ENCODE assay signal across 8 cellular contexts in the genomic region with DNA sequence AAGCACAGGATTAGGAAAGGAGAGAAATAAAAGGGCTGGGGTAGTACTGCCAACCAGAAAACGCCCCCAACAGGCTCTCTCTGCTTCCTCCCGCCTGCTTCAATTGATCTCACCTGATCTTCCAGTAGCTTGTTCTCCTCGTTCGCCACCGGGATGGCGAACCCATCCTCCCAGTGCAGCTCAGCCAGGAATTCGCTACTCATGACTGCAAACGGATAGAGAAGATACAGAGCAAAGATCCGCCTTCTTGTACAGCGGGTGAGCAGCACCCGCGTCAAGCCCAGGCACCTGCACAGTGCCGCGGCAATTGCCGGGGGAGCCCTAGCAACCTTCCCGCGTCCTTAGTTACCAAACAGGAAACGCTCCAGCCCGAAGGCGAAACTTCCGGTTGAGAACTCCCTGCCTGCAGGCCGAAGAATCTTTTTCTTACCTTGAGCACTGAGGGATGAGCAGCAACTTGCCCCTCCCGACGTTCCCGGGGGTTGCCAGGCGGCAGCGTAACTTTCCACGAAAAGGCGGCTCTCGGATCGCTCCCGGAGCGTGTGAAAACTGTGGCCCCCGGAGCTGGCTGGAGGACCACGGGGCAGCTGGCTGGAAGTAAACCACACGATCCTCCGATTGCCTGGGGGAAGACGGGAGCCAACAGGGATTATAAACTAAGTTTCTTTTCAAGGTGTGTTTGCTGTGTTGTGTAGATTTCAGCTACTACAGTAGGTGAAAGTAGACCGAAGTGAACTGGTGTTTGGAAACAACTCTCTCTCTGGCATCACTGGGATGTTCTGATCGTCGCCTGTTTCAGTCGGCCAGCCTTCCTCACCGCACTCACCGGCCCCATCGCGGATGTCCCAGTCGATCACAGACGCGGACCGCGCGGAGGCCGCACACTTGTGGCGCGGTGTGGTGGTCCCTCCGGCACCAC. TPM values are rescaled to one million over a fixed set of nuclear protein-coding genes. Genes with fewer than 3 reads are reported as not detected.
DNase-seq lines count a peak whose midpoint lies in the region; ATAC-seq and TF ChIP-seq lines count a peak whose summit lies in the region.

A gene (minus strand): TSS at position 312 of the 919 bp plus-strand sequence. CDS start 109 bp downstream, at position 203.

- ATAC-seq in GM21717 (IDR thresholded peaks at IDR 0.05; ENCODE audit: unreplicated experiment) (peak; percentile 98), heart right ventricle (peak; percentile 62 to 85 (median 76)), upper lobe of right lung (peak; percentile 95)
- peak; percentile 91 for ATAC-seq in activated naive CD8-positive, alpha-beta T cell treated with anti-CD3 and anti-CD28 coated beads, Interleukin-2, amount 10 ng/mL, durations not matched to agents 7 days and 5 days (ENCODE audit: low read depth)

- DNase-seq in DMS53 treated with DMSO at 0.1 percent for 48 hours (lab: John Stamatoyannopoulos, UW; ENCODE audit: unreplicated experiment): peak; percentile 72
- peak; percentile 46 to 52 for DNase-seq in SJSA1 (ENCODE audit: low read depth in 1 of 2, low spot score in 2 of 2)
- peak; percentile 64 for DNase-seq in activated naive CD8-positive, alpha-beta T cell treated with anti-CD3 and anti-CD28 coated beads, Interleukin-2, amount 10 ng/mL, durations not matched to agents 7 days and 5 days
- DNase-seq in heart right ventricle: peak; percentile 41 to 44
- peak; percentile 55 to 95 (median 70) for DNase-seq in posterior cingulate gyrus
- DNase-seq in upper lobe of right lung: peak; percentile 84

- peak within 1 kb of the TSS; percentile 76 to 95 (median 88) for H3K4me3 Mint-ChIP-seq in IgD-negative memory B cell
- peak within 1 kb of the TSS; percentile 88 for H3K4me3 Mint-ChIP-seq in activated naive CD8-positive, alpha-beta T cell treated with anti-CD3 and anti-CD28 coated beads, Interleukin-2, amount 10 ng/mL, durations not matched to agents 7 days and 5 days

- WGBS in heart right ventricle, 2 donors: 1% methylated on average over 56 of the region's 56 CpGs

- peak within 1 kb of the TSS in 1 of 3 donors; percentile 13 for H3K27ac Mint-ChIP-seq in IgD-negative memory B cell
- no peak within 1 kb of the TSS for H3K27ac Mint-ChIP-seq in activated naive CD8-positive, alpha-beta T cell treated with anti-CD3 and anti-CD28 coated beads, Interleukin-2, amount 10 ng/mL, durations not matched to agents 7 days and 5 days

- POLR2A ChIA-PET in activated naive CD8-positive, alpha-beta T cell treated with anti-CD3 and anti-CD28 coated beads, Interleukin-2, amount 10 ng/mL, durations not matched to agents 7 days and 5 days (lab: Charles Lee): interaction anchor here (0.6 kb wide), 1 partner anchor 334 kb away, joined by 3 read pairs; no protein-coding TSS in a partner anchor

- H3K36me3 ChIP-seq in SJSA1: no peaks in the 10 kb centered on the region
- H3K36me3 ChIP-seq in heart right ventricle: no peaks in the 10 kb centered on the region
- no peaks in the 10 kb centered on the region for H3K36me3 ChIP-seq in upper lobe of right lung

- H3K27ac ChIP-seq in SJSA1 (no peak within 1 kb of the TSS), heart right ventricle (no peak within 1 kb of the TSS), upper lobe of right lung (no peak within 1 kb of the TSS)

- H3K27me3 Mint-ChIP-seq in IgD-negative memory B cell: peaks cover 34% of the 10 kb centered on the region
- peaks cover 37% of the 10 kb centered on the region for H3K27me3 Mint-ChIP-seq in activated naive CD8-positive, alpha-beta T cell treated with anti-CD3 and anti-CD28 coated beads, Interleukin-2, amount 10 ng/mL, durations not matched to agents 7 days and 5 days

- no peaks in the 10 kb centered on the region for H3K36me3 Mint-ChIP-seq in IgD-negative memory B cell
- no peaks in the 10 kb centered on the region for H3K36me3 Mint-ChIP-seq in activated naive CD8-positive, alpha-beta T cell treated with anti-CD3 and anti-CD28 coated beads, Interleukin-2, amount 10 ng/mL, durations not matched to agents 7 days and 5 days

- peaks cover 11 to 20% (median 18%) of the 10 kb centered on the region in 3 donors for H3K4me1 Mint-ChIP-seq in IgD-negative memory B cell
- H3K4me1 Mint-ChIP-seq in activated naive CD8-positive, alpha-beta T cell treated with anti-CD3 and anti-CD28 coated beads, Interleukin-2, amount 10 ng/mL, durations not matched to agents 7 days and 5 days: peaks cover 16% of the 10 kb centered on the region

- TF ChIP-seq CTCF in heart right ventricle (IDR thresholded peaks at IDR 0.05): no peak
- no peak for TF ChIP-seq CTCF in upper lobe of right lung (IDR thresholded peaks at IDR 0.05)

- H3K4me3 ChIP-seq in SJSA1 (peak within 1 kb of the TSS; percentile 40), heart right ventricle (peak within 1 kb of the TSS; percentile 31 to 70 (median 59)), upper lobe of right lung (peak within 1 kb of the TSS; percentile 59)

- H3K9me3 ChIP-seq in SJSA1 (replicated peaks) (no peaks in the 10 kb centered on the region), heart right ventricle (no peaks in the 10 kb centered on the region), upper lobe of right lung (no peaks in the 10 kb centered on the region)

- peaks cover 24% of the 10 kb centered on the region for H3K27me3 ChIP-seq in SJSA1 (replicated peaks)
- peaks cover 0 to 45% (median 19%) of the 10 kb centered on the region in 7 donors for H3K27me3 ChIP-seq in heart right ventricle
- H3K27me3 ChIP-seq in upper lobe of right lung: peaks cover 21% of the 10 kb centered on the region

- peaks cover 11% of the 10 kb centered on the region; the same call in 1 of the 2 replicates for H3K4me1 ChIP-seq in SJSA1 (replicated peaks)
- H3K4me1 ChIP-seq in heart right ventricle: peaks cover 0 to 22% (median 12%) of the 10 kb centered on the region in 9 donors
- H3K4me1 ChIP-seq in upper lobe of right lung: peaks cover 9% of the 10 kb centered on the region

- H3K9me3 Mint-ChIP-seq in IgD-negative memory B cell: peaks cover 0 to 9% (median 7%) of the 10 kb centered on the region in 3 donors
- no peaks in the 10 kb centered on the region for H3K9me3 Mint-ChIP-seq in activated naive CD8-positive, alpha-beta T cell treated with anti-CD3 and anti-CD28 coated beads, Interleukin-2, amount 10 ng/mL, durations not matched to agents 7 days and 5 days

- intact Hi-C loops in heart right ventricle (cut with DNase I) (no loop called here), posterior cingulate gyrus (cut with DNase I) (no loop called here), upper lobe of right lung (cut with DNase I) (no loop called here)

RNA-seq across cellular contexts. Expression of the gene that starts here (rescaled TPM):
- not detected for polyA plus RNA-seq in IgD-negative memory B cell
- not detected in 2 replicates for total RNA-seq in SJSA1 (2014; rRNA removed; shearing (Covaris generic))
- not detected for total RNA-seq in activated naive CD8-positive, alpha-beta T cell treated with anti-CD3 and anti-CD28 coated beads, Interleukin-2, amount 10 ng/mL, durations not matched to agents 7 days and 5 days
- not detected for total RNA-seq in heart right ventricle
- polyA plus RNA-seq in heart right ventricle: under 1 TPM in 1 of 2 donors, not detected in 1; 0.15 TPM
- not detected for total RNA-seq in upper lobe of right lung

Comparison
In these comparisons a context has a peak if more than half of its experiments do, and no peak if none do; other contexts are left out.
1. Peak in DNase-seq and H3K4me3 ChIP-seq in SJSA1; RNA of the gene not detected or under 1 TPM.
2. Peak in DNase-seq and ATAC-seq in activated naive CD8-positive, alpha-beta T cell treated with anti-CD3 and anti-CD28 coated beads, Interleukin-2, amount 10 ng/mL, durations not matched to agents 7 days and 5 days; RNA of the gene not detected or under 1 TPM.
3. Peak in DNase-seq, ATAC-seq and H3K4me3 ChIP-seq in heart right ventricle; RNA of the gene not detected or under 1 TPM.
4. Peak in DNase-seq, ATAC-seq and H3K4me3 ChIP-seq in upper lobe of right lung; RNA of the gene not detected or under 1 TPM.